In genomic region chr1:10909697-10910489, GRCh38 we compare ENCODE assay signal across 9 cellular contexts.
DNase-seq lines count a peak whose midpoint lies in the region; ATAC-seq and TF ChIP-seq lines count a peak whose summit lies in the region.
"Had no signal": no experiment of that assay in that cellular context is flagged by ENCODE, and none has a peak within 500 bp of the region (broad histone marks: within the 10 kb centered on the region; RNA-seq: fewer than 3 reads in every experiment).

No MANE protein-coding gene starts in this region.

- no peak overlapping the region for H3K9ac ChIP-seq in liver (ENCODE audit: low read depth in 1 of 2, low read length in 2 of 2)

- peaks cover 29% of the 10 kb centered on the region for H3K4me1 ChIP-seq in CD8-positive, alpha-beta T cell (ENCODE audit: insufficient read depth, low read length)
- H3K4me1 ChIP-seq in liver (ENCODE audit: control insufficient read depth in 4 of 4, insufficient read depth in 4 of 4, low read length in 3 of 4) = no peaks in the 10 kb centered on the region

- peak; percentile 66 for TF ChIP-seq CTCF in CD8-positive, alpha-beta T cell (IDR thresholded peaks at IDR 0.05)
- TF ChIP-seq CTCF in HL-60 (IDR thresholded peaks at IDR 0.05; ENCODE audit: insufficient read depth, low read length) (peak; percentile 1), astrocyte of the cerebellum (IDR thresholded peaks at IDR 0.05; ENCODE audit: low read depth, low read length, missing control alignments) (peak; percentile 38), liver (IDR thresholded peaks at IDR 0.05; ENCODE audit: low read depth, low read length, missing input control) (peak; percentile 21)

- peak; percentile 95 for ATAC-seq in CD8-positive, alpha-beta T cell

- intact Hi-C loops in CD8-positive, alpha-beta T cell (cut with DNase I, micrococcal nuclease) = loop anchor here (1.0 to 5.0 kb wide), 3 partner anchors 217 to 415 kb away; no protein-coding TSS in a partner anchor

- H3K9me3 ChIP-seq in CD8-positive, alpha-beta T cell (ENCODE audit: low read length) = no peaks in the 10 kb centered on the region
- H3K9me3 ChIP-seq in liver (ENCODE audit: control insufficient read depth in 4 of 4, low read length in 3 of 4) = no peaks in the 10 kb centered on the region
- H3K9me3 ChIP-seq: suprapubic skin had no signal

- CTCF ChIA-PET in CD8-positive, alpha-beta T cell (lab: Charles Lee) = interaction anchor here (0.6 to 3.5 kb wide), 27 partner anchors 8 to 418 kb away, joined by 3 to 16 read pairs (median 5); no protein-coding TSS in a partner anchor

- no peaks in the 10 kb centered on the region for H3K27me3 Mint-ChIP-seq in CD8-positive, alpha-beta T cell (ENCODE audit: low read depth)

- H3K27me3 ChIP-seq in CD8-positive, alpha-beta T cell (ENCODE audit: insufficient read depth, low read length) = no peaks in the 10 kb centered on the region
- H3K27me3 ChIP-seq in HL-60 (ENCODE audit: insufficient read depth, poor library complexity, severe bottlenecking) = no peaks in the 10 kb centered on the region
- H3K27me3 ChIP-seq in liver (ENCODE audit: control insufficient read depth in 4 of 4, insufficient read depth in 4 of 4, low read length in 3 of 4) = no peaks in the 10 kb centered on the region

- H3K27ac Mint-ChIP-seq in CD8-positive, alpha-beta T cell = no peak overlapping the region

- 49% methylated on average over 16 of the region's 16 CpGs for WGBS in liver

- in situ Hi-C loops in astrocyte of the cerebellum (cut with HindIII; ENCODE audit: low sequenced_read_pairs) = no loop called here

- no peak overlapping the region for H3K27ac ChIP-seq in CD8-positive, alpha-beta T cell (ENCODE audit: low read depth, low read length)
- no peak overlapping the region for H3K27ac ChIP-seq in HL-60 (replicated peaks)
- H3K27ac ChIP-seq in liver (ENCODE audit: low read depth in 1 of 2, low read length in 2 of 2) = no peak overlapping the region
- H3K27ac ChIP-seq: suprapubic skin had no signal

- TF ChIP-seq RAD21 in liver (IDR thresholded peaks at IDR 0.05) = peak; percentile 46 to 71

- peaks cover 15% of the 10 kb centered on the region for H3K4me1 Mint-ChIP-seq in CD8-positive, alpha-beta T cell (ENCODE audit: low read depth)

- POLR2A ChIA-PET in CD8-positive, alpha-beta T cell (lab: Charles Lee) = interaction anchor here (0.6 kb wide), 1 partner anchor 346 kb away, joined by 5 read pairs; no protein-coding TSS in a partner anchor

- DNase-seq in CD8-positive, alpha-beta T cell = peak; percentile 64 to 87 (median 81)
- peak; percentile 24 to 58 for DNase-seq in HL-60 (ENCODE audit: low read depth in 1 of 2, low spot score in 1 of 2)
- DNase-seq in T-helper 22 cell (ENCODE audit: low read depth) = peak; percentile 13
- no peak for DNase-seq in astrocyte of the cerebellum (ENCODE audit: low read depth)
- DNase-seq in stimulated activated CD8-positive, alpha-beta memory T cell treated with anti-CD3 and anti-CD28 coated beads, Interleukin-7, amount 100 ng/mL, for 1 hour (ENCODE audit: low read depth in 2 of 2) = peak; percentile 32 to 61
- no peak for DNase-seq in DMS153 (lab: John Stamatoyannopoulos, UW)
- no peak for DNase-seq in cerebellar nuclear complex (lab: John Stamatoyannopoulos, UW)

- no peaks in the 10 kb centered on the region for H3K36me3 ChIP-seq in CD8-positive, alpha-beta T cell (ENCODE audit: insufficient read depth, low read length)
- no peaks in the 10 kb centered on the region for H3K36me3 ChIP-seq in liver (ENCODE audit: control insufficient read depth in 4 of 4, insufficient read depth in 3 of 4, low read depth in 1 of 4, low read length in 3 of 4)
- H3K36me3 ChIP-seq: suprapubic skin had no signal

- H3K9me3 Mint-ChIP-seq in CD8-positive, alpha-beta T cell = no peaks in the 10 kb centered on the region

- H3K4me3 Mint-ChIP-seq in CD8-positive, alpha-beta T cell = no peak overlapping the region

- no peak overlapping the region for H3K4me3 ChIP-seq in CD8-positive, alpha-beta T cell (ENCODE audit: low read depth, low read length)
- H3K4me3 ChIP-seq in HL-60 (replicated peaks; ENCODE audit: insufficient read depth, low read length) = no peak overlapping the region
- H3K4me3 ChIP-seq in astrocyte of the cerebellum (ENCODE audit: low read depth, low read length) = no peak overlapping the region
- no peak overlapping the region for H3K4me3 ChIP-seq in liver (ENCODE audit: low read depth in 1 of 3, low read length in 3 of 3)
- H3K4me3 ChIP-seq: suprapubic skin had no signal

- H3K36me3 Mint-ChIP-seq in CD8-positive, alpha-beta T cell = no peaks in the 10 kb centered on the region

TF ChIP-seq in liver, 16 proteins besides CTCF, POLR2A, EP300 and RAD21:
- TF ChIP-seq ATF3 (IDR thresholded peaks at IDR 0.05) = no peak
- no peak for TF ChIP-seq RXRA (IDR thresholded peaks at IDR 0.05)
- TF ChIP-seq YY1 (IDR thresholded peaks at IDR 0.05) = no peak
- TF ChIP-seq HNF4A (conservative IDR thresholded peaks at IDR 0.05) = no peak
- no peak for TF ChIP-seq MAX (IDR thresholded peaks at IDR 0.05)
- no peak for TF ChIP-seq FOXA2 (IDR thresholded peaks at IDR 0.05)
- no peak for TF ChIP-seq EGR1 (IDR thresholded peaks at IDR 0.05; ENCODE audit: low read depth in 2 of 2)
- no peak for TF ChIP-seq TAF1 (conservative IDR thresholded peaks at IDR 0.05)
- TF ChIP-seq GABPA (IDR thresholded peaks at IDR 0.05 in 1 of 2, conservative IDR thresholded peaks at IDR 0.05 in 1 of 2) = no peak
- no peak for TF ChIP-seq NR2F2 (IDR thresholded peaks at IDR 0.05)
- TF ChIP-seq FOXA1 (IDR thresholded peaks at IDR 0.05) = no peak
- no peak for TF ChIP-seq HNF4G (IDR thresholded peaks at IDR 0.05)
- TF ChIP-seq JUND (IDR thresholded peaks at IDR 0.05) = no peak
TF ChIP-seq in liver: peak in this region for 0.

Comparison
In these comparisons a context has a peak if more than half of its experiments do, and no peak if none do; other contexts are left out.
1. DNase-seq: peak in CD8-positive, alpha-beta T cell (7 of 7), HL-60 (2 of 2), T-helper 22 cell (single experiment) and stimulated activated CD8-positive, alpha-beta memory T cell treated with anti-CD3 and anti-CD28 coated beads, Interleukin-7, amount 100 ng/mL, for 1 hour (2 of 2); none in astrocyte of the cerebellum (single experiment), DMS153 (single experiment) and cerebellar nuclear complex (0 of 2).
2. CTCF ChIP-seq: peak in every context shown above with its lines; median percentile 66 in CD8-positive, alpha-beta T cell; 38 in astrocyte of the cerebellum; 21 in liver; 1 in HL-60.